ENCODE assay signal across 1 cellular context in genomic region chrX:153216926-153217325, GRCh38.
TF ChIP-seq lines count a peak whose summit lies in the region.

No MANE protein-coding gene starts in this region.

TF ChIP-seq in HEK293, 187 proteins besides CTCF, POLR2A, EP300 and RAD21 (continued from another document):
- TF ChIP-seq ZNF398 (tag by site-specific recombination; IDR thresholded peaks at IDR 0.05) = no peak
- TF ChIP-seq ZBTB10 (tag by site-specific recombination; IDR thresholded peaks at IDR 0.05) = peak; percentile 21; the same call in 1 of the 2 replicates
- no peak for TF ChIP-seq ZSCAN5A (tag by site-specific recombination; IDR thresholded peaks at IDR 0.05)
- 0 out of 2 replicates have a peak, but pooled peaks have one; percentile 30 for TF ChIP-seq ZNF148 (tag by site-specific recombination; IDR thresholded peaks at IDR 0.05; ENCODE audit: borderline replicate concordance)
- no peak for TF ChIP-seq YY1 (tag by site-specific recombination; IDR thresholded peaks at IDR 0.05)
TF ChIP-seq in HEK293: peak in this region for 3.
